In genomic region chr20:41329435-41330342, GRCh38 we compare ENCODE assay signal across 8 cellular contexts. TPM values are rescaled to one million over a fixed set of nuclear protein-coding genes. Genes with fewer than 3 reads are reported as not detected.
DNase-seq lines count a peak whose midpoint lies in the region; TF ChIP-seq lines count a peak whose summit lies in the region.

No MANE protein-coding gene starts in this region.

- H3K9ac ChIP-seq in BLaER1: no peak overlapping the region; the same call in 1 of the 2 replicates

- H2AFZ ChIP-seq in PC-9: peak overlapping the region; percentile 85

- peak; percentile 77 for DNase-seq in GOT3 (lab: John Stamatoyannopoulos, UW)
- DNase-seq in PC-9: peak; percentile 59 to 96
- peak; percentile 39 for DNase-seq in activated T-helper 2 cell treated with anti-CD3 and anti-CD28 coated beads, Interferon-gamma antibody, Interleukin-2, Interleukin-4, amounts not matched to agents 10 μg/mL and 5 μg/mL and 100 μg/mL, durations not matched to agents 14 hours and 24 hours and 36 hours (ENCODE audit: low spot score)
- DNase-seq in foreskin melanocyte: peak; percentile 91
- peak; percentile 100 for DNase-seq in renal cortical epithelial cell (ENCODE audit: low read depth)
- DNase-seq in NCI-H2029 (lab: John Stamatoyannopoulos, UW): no peak
- no peak for DNase-seq in NCI-H526 treated with DMSO at 0.1 percent for 48 hours (lab: John Stamatoyannopoulos, UW)

- CTCF ChIA-PET in PC-9 (lab: Charles Lee): interaction anchor here (1.7 kb wide), 1 partner anchor 10 kb away, joined by 24 read pairs; the partner anchor contains the start of gene LPIN3

- H3K4me2 ChIP-seq in BLaER1 (peak overlapping the region; percentile 33), PC-9 (peak overlapping the region; percentile 66)

- no peaks in the 10 kb centered on the region for H3K36me3 Mint-ChIP-seq in activated T-helper 2 cell treated with anti-CD3 and anti-CD28 coated beads, Interferon-gamma antibody, Interleukin-2, Interleukin-4, amounts not matched to agents 10 μg/mL and 5 μg/mL and 100 μg/mL, durations not matched to agents 14 hours and 24 hours and 36 hours (ENCODE audit: low read depth)

- H3K79me2 ChIP-seq in PC-9 (ENCODE audit: low read depth): no peaks in the 10 kb centered on the region

- H3K4me3 Mint-ChIP-seq in activated T-helper 2 cell treated with anti-CD3 and anti-CD28 coated beads, Interferon-gamma antibody, Interleukin-2, Interleukin-4, amounts not matched to agents 10 μg/mL and 5 μg/mL and 100 μg/mL, durations not matched to agents 14 hours and 24 hours and 36 hours (ENCODE audit: low read depth): no peak overlapping the region

- H3K27me3 ChIP-seq in BLaER1 (no peaks in the 10 kb centered on the region), PC-9 (ENCODE audit: insufficient read depth, low read depth) (no peaks in the 10 kb centered on the region)

- peak overlapping the region; percentile 48 for H3K27ac Mint-ChIP-seq in activated T-helper 2 cell treated with anti-CD3 and anti-CD28 coated beads, Interferon-gamma antibody, Interleukin-2, Interleukin-4, amounts not matched to agents 10 μg/mL and 5 μg/mL and 100 μg/mL, durations not matched to agents 14 hours and 24 hours and 36 hours

- H3K27me3 Mint-ChIP-seq in activated T-helper 2 cell treated with anti-CD3 and anti-CD28 coated beads, Interferon-gamma antibody, Interleukin-2, Interleukin-4, amounts not matched to agents 10 μg/mL and 5 μg/mL and 100 μg/mL, durations not matched to agents 14 hours and 24 hours and 36 hours (ENCODE audit: low read depth): peaks cover 3% of the 10 kb centered on the region

- H4K20me1 ChIP-seq in BLaER1 (no peaks in the 10 kb centered on the region), PC-9 (ENCODE audit: insufficient read depth) (no peaks in the 10 kb centered on the region)

- H3K9me2 ChIP-seq in PC-9 (ENCODE audit: insufficient read depth): no peaks in the 10 kb centered on the region

- H3K4me3 ChIP-seq in BLaER1 (no peak overlapping the region), PC-9 (peak overlapping the region; percentile 27; the same call in 1 of the 2 replicates)

- no peaks in the 10 kb centered on the region for H3K36me3 ChIP-seq in BLaER1
- no peaks in the 10 kb centered on the region for H3K36me3 ChIP-seq in PC-9 (ENCODE audit: low read depth)

- no peaks in the 10 kb centered on the region for H3K9me3 Mint-ChIP-seq in activated T-helper 2 cell treated with anti-CD3 and anti-CD28 coated beads, Interferon-gamma antibody, Interleukin-2, Interleukin-4, amounts not matched to agents 10 μg/mL and 5 μg/mL and 100 μg/mL, durations not matched to agents 14 hours and 24 hours and 36 hours

- no peaks in the 10 kb centered on the region for H3K9me3 ChIP-seq in BLaER1
- no peaks in the 10 kb centered on the region for H3K9me3 ChIP-seq in PC-9 (ENCODE audit: insufficient read depth, low read depth)

- H3K27ac ChIP-seq in BLaER1 (no peak overlapping the region), PC-9 (peak overlapping the region; percentile 81)

- peaks cover 12% of the 10 kb centered on the region for H3K4me1 Mint-ChIP-seq in activated T-helper 2 cell treated with anti-CD3 and anti-CD28 coated beads, Interferon-gamma antibody, Interleukin-2, Interleukin-4, amounts not matched to agents 10 μg/mL and 5 μg/mL and 100 μg/mL, durations not matched to agents 14 hours and 24 hours and 36 hours (ENCODE audit: low read depth)

- POLR2A ChIA-PET in PC-9 (lab: Charles Lee; ENCODE audit: unreplicated experiment): interaction anchor here (0.6 to 0.8 kb wide), 3 partner anchors 21 to 281 kb away, joined by 3 to 4 read pairs (median 4); no protein-coding TSS in a partner anchor

- intact Hi-C loops in PC-9 (cut with micrococcal nuclease; ENCODE audit: unreplicated experiment): loop anchor here (1.0 kb wide), 1 partner anchor 12 kb away; the partner anchor contains the start of gene ZHX3
- intact Hi-C loops in activated T-helper 2 cell treated with anti-CD3 and anti-CD28 coated beads, Interferon-gamma antibody, Interleukin-2, Interleukin-4, amounts not matched to agents 10 μg/mL and 5 μg/mL and 100 μg/mL, durations not matched to agents 14 hours and 24 hours and 36 hours (cut with micrococcal nuclease): no loop called here

- peaks cover 19% of the 10 kb centered on the region for H3F3A ChIP-seq in PC-9 (ENCODE audit: insufficient read depth, low read depth)

- no peak for TF ChIP-seq CTCF in PC-9 (conservative IDR thresholded peaks at IDR 0.05)

- peaks cover 12% of the 10 kb centered on the region for H3K4me1 ChIP-seq in BLaER1
- peaks cover 20% of the 10 kb centered on the region for H3K4me1 ChIP-seq in PC-9 (replicated peaks; ENCODE audit: insufficient read depth)

- BruUV-seq in PC-9 (replicated peaks; lab: Mats Ljungman, UMichigan): no TSS peak

RNA-seq across cellular contexts. Expression of gene LPIN3, which starts 10.9 kb away (rescaled TPM):
- total RNA-seq in PC-9 (2021) (12.1 and 15.4 TPM in 2 replicates), renal cortical epithelial cell (8.5 and 25.3 TPM in 2 replicates)
- 1.2 and 1.6 TPM in 2 replicates for total RNA-seq in activated T-helper 2 cell treated with anti-CD3 and anti-CD28 coated beads, Interferon-gamma antibody, Interleukin-2, Interleukin-4, amounts not matched to agents 10 μg/mL and 5 μg/mL and 100 μg/mL, durations not matched to agents 14 hours and 24 hours and 36 hours

RNA-seq across cellular contexts. Expression of gene ZHX3, which starts 12.2 kb away (rescaled TPM):
- 21.5 and 23.3 TPM in 2 replicates for total RNA-seq in PC-9 (2021)
- total RNA-seq in activated T-helper 2 cell treated with anti-CD3 and anti-CD28 coated beads, Interferon-gamma antibody, Interleukin-2, Interleukin-4, amounts not matched to agents 10 μg/mL and 5 μg/mL and 100 μg/mL, durations not matched to agents 14 hours and 24 hours and 36 hours: 8.2 and 11.4 TPM in 2 replicates
- total RNA-seq in renal cortical epithelial cell: 25.0 and 59.4 TPM in 2 replicates

RNA-seq across cellular contexts. Expression of gene EMILIN3, which starts 36.9 kb away (rescaled TPM):
- total RNA-seq in PC-9 (2021) (not detected in 2 replicates), renal cortical epithelial cell (not detected in 2 replicates)
- 0.07 TPM in 1 of 2 replicates, not detected in the other for total RNA-seq in activated T-helper 2 cell treated with anti-CD3 and anti-CD28 coated beads, Interferon-gamma antibody, Interleukin-2, Interleukin-4, amounts not matched to agents 10 μg/mL and 5 μg/mL and 100 μg/mL, durations not matched to agents 14 hours and 24 hours and 36 hours

Comparison
In these comparisons a context has a peak if more than half of its experiments do, and no peak if none do; other contexts are left out.
1. DNase-seq: peak in GOT3 (single experiment), PC-9 (2 of 2), activated T-helper 2 cell treated with anti-CD3 and anti-CD28 coated beads, Interferon-gamma antibody, Interleukin-2, Interleukin-4, amounts not matched to agents 10 μg/mL and 5 μg/mL and 100 μg/mL, durations not matched to agents 14 hours and 24 hours and 36 hours (single experiment), foreskin melanocyte (single experiment) and renal cortical epithelial cell (single experiment); none in NCI-H2029 (single experiment) and NCI-H526 treated with DMSO at 0.1 percent for 48 hours (single experiment).